ENCODE assay signal across 8 cellular contexts in genomic region chr17:63477471-63478440, GRCh38. TPM values are rescaled to one million over a fixed set of nuclear protein-coding genes. Genes with fewer than 3 reads are reported as not detected.
DNase-seq lines count a peak whose midpoint lies in the region; ATAC-seq and TF ChIP-seq lines count a peak whose summit lies in the region.

No MANE protein-coding gene starts in this region.

- H3K36me3 Mint-ChIP-seq in activated CD4-positive, alpha-beta memory T cell treated with anti-CD3 and anti-CD28 coated beads, Interleukin-2, amount 10 ng/mL, durations not matched to agents 7 days and 5 days (ENCODE audit: low read depth), result no peaks in the 10 kb centered on the region
- no peaks in the 10 kb centered on the region for H3K36me3 Mint-ChIP-seq in stimulated activated memory B cell treated with anti-CD40 and anti-IgM and Interleukin-4, amounts not matched to agents 10 μg/mL and 1 μg/mL and 100 μg/mL, for 72 hours

- ATAC-seq in stimulated activated memory B cell treated with anti-CD40 and anti-IgM and Interleukin-4, amounts not matched to agents 10 μg/mL and 1 μg/mL and 100 μg/mL, for 72 hours, result no peak
- ATAC-seq in GM21737 (IDR thresholded peaks at IDR 0.05; ENCODE audit: unreplicated experiment) (no peak), omental fat pad (ENCODE audit: low FRiP score) (no peak)

- no peak overlapping the region; a peak in 1 of 22 replicates for H3K27ac ChIP-seq in BLaER1 treated with 17β-estradiol and CSF1 and Interleukin-3, amounts not matched to agents 10 nM and 100 nM

- peaks cover 44 to 64% (median 51%) of the 10 kb centered on the region in 10 experiments for H3K4me1 ChIP-seq in BLaER1 treated with 17β-estradiol and CSF1 and Interleukin-3, amounts not matched to agents 10 nM and 100 nM

- no peaks in the 10 kb centered on the region for H3K9me3 Mint-ChIP-seq in activated CD4-positive, alpha-beta memory T cell treated with anti-CD3 and anti-CD28 coated beads, Interleukin-2, amount 10 ng/mL, durations not matched to agents 7 days and 5 days
- H3K9me3 Mint-ChIP-seq in stimulated activated memory B cell treated with anti-CD40 and anti-IgM and Interleukin-4, amounts not matched to agents 10 μg/mL and 1 μg/mL and 100 μg/mL, for 72 hours, result no peaks in the 10 kb centered on the region

- H3K27me3 Mint-ChIP-seq in activated CD4-positive, alpha-beta memory T cell treated with anti-CD3 and anti-CD28 coated beads, Interleukin-2, amount 10 ng/mL, durations not matched to agents 7 days and 5 days, result peaks cover 35% of the 10 kb centered on the region
- peaks cover 72% of the 10 kb centered on the region for H3K27me3 Mint-ChIP-seq in stimulated activated memory B cell treated with anti-CD40 and anti-IgM and Interleukin-4, amounts not matched to agents 10 μg/mL and 1 μg/mL and 100 μg/mL, for 72 hours

- peaks cover 16% of the 10 kb centered on the region for H3K4me1 Mint-ChIP-seq in activated CD4-positive, alpha-beta memory T cell treated with anti-CD3 and anti-CD28 coated beads, Interleukin-2, amount 10 ng/mL, durations not matched to agents 7 days and 5 days
- peaks cover 35% of the 10 kb centered on the region for H3K4me1 Mint-ChIP-seq in stimulated activated memory B cell treated with anti-CD40 and anti-IgM and Interleukin-4, amounts not matched to agents 10 μg/mL and 1 μg/mL and 100 μg/mL, for 72 hours

- H3K27me3 ChIP-seq in BLaER1 treated with 17β-estradiol and CSF1 and Interleukin-3, amounts not matched to agents 10 nM and 100 nM, result peaks cover 3 to 39% (median 33%) of the 10 kb centered on the region in 11 experiments; a peak in 20 of 22 replicates

- peak overlapping the region; percentile 74 for H3K4me3 Mint-ChIP-seq in activated CD4-positive, alpha-beta memory T cell treated with anti-CD3 and anti-CD28 coated beads, Interleukin-2, amount 10 ng/mL, durations not matched to agents 7 days and 5 days
- peak overlapping the region; percentile 82 for H3K4me3 Mint-ChIP-seq in stimulated activated memory B cell treated with anti-CD40 and anti-IgM and Interleukin-4, amounts not matched to agents 10 μg/mL and 1 μg/mL and 100 μg/mL, for 72 hours

- no peak overlapping the region for H3K27ac Mint-ChIP-seq in activated CD4-positive, alpha-beta memory T cell treated with anti-CD3 and anti-CD28 coated beads, Interleukin-2, amount 10 ng/mL, durations not matched to agents 7 days and 5 days
- H3K27ac Mint-ChIP-seq in stimulated activated memory B cell treated with anti-CD40 and anti-IgM and Interleukin-4, amounts not matched to agents 10 μg/mL and 1 μg/mL and 100 μg/mL, for 72 hours, result peak overlapping the region; percentile 68

- no peaks in the 10 kb centered on the region for H3K9me3 ChIP-seq in BLaER1 treated with 17β-estradiol and CSF1 and Interleukin-3, amounts not matched to agents 10 nM and 100 nM (replicated peaks in 1 of 11)

- DNase-seq in HFF-Myc (ENCODE audit: extremely low read depth, low read depth) (no peak), GM19240 (ENCODE audit: insufficient read length, low spot score) (no peak), omental fat pad (ENCODE audit: low spot score) (no peak)
- DNase-seq in activated CD4-positive, alpha-beta memory T cell treated with anti-CD3 and anti-CD28 coated beads, Interleukin-2, amount 10 ng/mL, durations not matched to agents 7 days and 5 days, result no peak

- peak overlapping the region; percentile 91 to 100 (median 99) for H3K4me2 ChIP-seq in BLaER1 treated with 17β-estradiol and CSF1 and Interleukin-3, amounts not matched to agents 10 nM and 100 nM

- peak overlapping the region; percentile 60 to 75 (median 66) for H3K4me3 ChIP-seq in BLaER1 treated with 17β-estradiol and CSF1 and Interleukin-3, amounts not matched to agents 10 nM and 100 nM
- peak overlapping the region; percentile 30 for H3K4me3 ChIP-seq in HFF-Myc (replicated peaks; ENCODE audit: low read depth, low read length)
- peak overlapping the region; percentile 30 for H3K4me3 ChIP-seq in iPS-11a (ENCODE audit: low read depth, low read length)

- peak overlapping the region in 10 of 11 experiments; percentile 48 to 70 (median 58); a peak in 20 of 22 replicates for H3K9ac ChIP-seq in BLaER1 treated with 17β-estradiol and CSF1 and Interleukin-3, amounts not matched to agents 10 nM and 100 nM

- TF ChIP-seq CTCF in HFF-Myc (IDR thresholded peaks at IDR 0.05; ENCODE audit: low read depth, low read length, missing control alignments), result no peak
- TF ChIP-seq CTCF in omental fat pad (IDR thresholded peaks at IDR 0.05), result no peak

- CTCF ChIA-PET in activated CD4-positive, alpha-beta memory T cell treated with anti-CD3 and anti-CD28 coated beads, Interleukin-2, amount 10 ng/mL, durations not matched to agents 7 days and 5 days (lab: Charles Lee), result interaction anchor here (0.8 to 6.5 kb wide), 15 partner anchors 7 to 806 kb away, joined by 3 to 174 read pairs (median 7); no protein-coding TSS in a partner anchor

- H4K20me1 ChIP-seq in BLaER1 treated with 17β-estradiol and CSF1 and Interleukin-3, amounts not matched to agents 10 nM and 100 nM, result peaks cover 0 to 26% (median 20%) of the 10 kb centered on the region in 11 experiments; a peak in 15 of 22 replicates

- POLR2A ChIA-PET in activated CD4-positive, alpha-beta memory T cell treated with anti-CD3 and anti-CD28 coated beads, Interleukin-2, amount 10 ng/mL, durations not matched to agents 7 days and 5 days (lab: Charles Lee), result interaction anchor here (0.9 to 4.3 kb wide), 11 partner anchors 9 to 222 kb away, joined by 3 to 27 read pairs (median 4); partner anchors contain the start of genes LIMD2 and TACO1

- H3K36me3 ChIP-seq in BLaER1 treated with 17β-estradiol and CSF1 and Interleukin-3, amounts not matched to agents 10 nM and 100 nM, result peaks cover 0 to 33% (median 0%) of the 10 kb centered on the region in 11 experiments; a peak in 4 of 22 replicates

RNA-seq across cellular contexts. Expression of gene ACE, which starts 0.9 kb away (rescaled TPM):
- 10 to 100 TPM; 10.6 to 12.2 TPM for total RNA-seq in activated CD4-positive, alpha-beta memory T cell treated with anti-CD3 and anti-CD28 coated beads, Interleukin-2, amount 10 ng/mL, durations not matched to agents 7 days and 5 days
- total RNA-seq in omental fat pad, result 10 to 100 TPM in 2 of 4 donors, 1 to 10 TPM in 2; 4.2 to 20.2 (median 12.0) TPM

RNA-seq across cellular contexts. Expression of gene CYB561, which starts 31.6 kb away (rescaled TPM):
- total RNA-seq in activated CD4-positive, alpha-beta memory T cell treated with anti-CD3 and anti-CD28 coated beads, Interleukin-2, amount 10 ng/mL, durations not matched to agents 7 days and 5 days, result 10 to 100 TPM; 28.9 to 30.3 TPM
- 10 to 100 TPM; 19.9 to 22.3 (median 20.5) TPM for total RNA-seq in omental fat pad

RNA-seq across cellular contexts. Expression of gene KCNH6, which starts 45.4 kb away (rescaled TPM):
- not detected for total RNA-seq in activated CD4-positive, alpha-beta memory T cell treated with anti-CD3 and anti-CD28 coated beads, Interleukin-2, amount 10 ng/mL, durations not matched to agents 7 days and 5 days
- not detected for total RNA-seq in omental fat pad
